Comparison of ENCODE assay signal across 11 cellular contexts in genomic region chr7:134694299-134694698, GRCh38. TPM values are rescaled to one million over a fixed set of nuclear protein-coding genes. Genes with fewer than 3 reads are reported as not detected.
A peak's percentile ranks its signal among the peaks of the same experiment; 100 is the strongest.
DNase-seq lines count a peak whose midpoint lies in the region; ATAC-seq and TF ChIP-seq lines count a peak whose summit lies in the region.
"Had no signal": no experiment of that assay in that cellular context is flagged by ENCODE, and none has a peak within 500 bp of the region (broad histone marks: within the 10 kb centered on the region; RNA-seq: fewer than 3 reads in every experiment).

No MANE protein-coding gene starts in this region.

- no peak overlapping the region for H3K27ac Mint-ChIP-seq in Caco-2 (ENCODE audit: unreplicated experiment)
- peak overlapping the region in 2 of 3 experiments; percentile 60 to 96 for H3K27ac Mint-ChIP-seq in nephron
- H3K27ac Mint-ChIP-seq in natural killer cell treated with Interleukin-12 subunit alpha and Interleukin-12 subunit beta and Interleukin-15 and Interleukin-18, amount 100 ng/mL, for 72 hours = no peak overlapping the region
- H3K27ac Mint-ChIP-seq: activated B cell treated with CpG ODN at 0.5 μM for 24 hours; stimulated activated naive CD8-positive, alpha-beta T cell treated with anti-CD3 and anti-CD28 coated beads, Interleukin-15, Interleukin-2, amounts not matched to agents 100 ng/mL and 50 ng/mL, for 24 hours had no signal

- H3K36me3 ChIP-seq in Caco-2 (ENCODE audit: control insufficient read depth, insufficient read depth, low read length) = no peaks in the 10 kb centered on the region
- H3K36me3 ChIP-seq in brain microvascular endothelial cell (replicated peaks) = no peaks in the 10 kb centered on the region
- no peaks in the 10 kb centered on the region for H3K36me3 ChIP-seq in upper lobe of left lung

- H3K27me3 Mint-ChIP-seq in Caco-2 (ENCODE audit: insufficient read depth, unreplicated experiment) (no peaks in the 10 kb centered on the region), nephron (ENCODE audit: low read depth) (no peaks in the 10 kb centered on the region)
- peaks cover 12 to 20% of the 10 kb centered on the region in 2 donors for H3K27me3 Mint-ChIP-seq in natural killer cell treated with Interleukin-12 subunit alpha and Interleukin-12 subunit beta and Interleukin-15 and Interleukin-18, amount 100 ng/mL, for 72 hours

- no peaks in the 10 kb centered on the region for H3K9me3 ChIP-seq in Caco-2
- H3K9me3 ChIP-seq in upper lobe of left lung = no peaks in the 10 kb centered on the region

- H3K27ac ChIP-seq in brain microvascular endothelial cell (no peak overlapping the region), upper lobe of left lung (no peak overlapping the region)

- CTCF ChIA-PET in Caco-2 (lab: Charles Lee) = interaction anchor here (1.2 kb wide), 1 partner anchor 17 kb away, joined by 3 read pairs; no protein-coding TSS in a partner anchor

- no peak for ATAC-seq in natural killer cell treated with Interleukin-12 subunit alpha and Interleukin-12 subunit beta and Interleukin-15 and Interleukin-18, amount 100 ng/mL, for 72 hours
- no peak for ATAC-seq in GM21423 (IDR thresholded peaks at IDR 0.05; ENCODE audit: unreplicated experiment)
- no peak for ATAC-seq in upper lobe of left lung (ENCODE audit: low FRiP score in 2 of 2)

- no peak for TF ChIP-seq EP300 in upper lobe of left lung (IDR thresholded peaks at IDR 0.05)

- TF ChIP-seq POLR2A in upper lobe of left lung (IDR thresholded peaks at IDR 0.05) = no peak

- no peak for DNase-seq in Caco-2
- no peak for DNase-seq in HFF-Myc (ENCODE audit: extremely low read depth, low read depth)
- DNase-seq in brain microvascular endothelial cell = no peak
- DNase-seq in MV-4-11 (lab: John Stamatoyannopoulos, UW) = no peak
- no peak for DNase-seq in natural killer cell treated with Interleukin-12 subunit alpha and Interleukin-12 subunit beta and Interleukin-15 and Interleukin-18, amount 100 ng/mL, for 72 hours (ENCODE audit: low spot score)
- DNase-seq in upper lobe of left lung = no peak
- DNase-seq: activated B cell treated with CpG ODN at 0.5 μM for 24 hours; activated naive CD4-positive, alpha-beta T cell treated with anti-CD3 and anti-CD28 coated beads, Interleukin-2, amount 50 U/mL, for 16 hours had no signal

- H3K4me1 Mint-ChIP-seq in Caco-2 (ENCODE audit: low read depth, unreplicated experiment) = peaks cover 24% of the 10 kb centered on the region
- peaks cover 53% of the 10 kb centered on the region for H3K4me1 Mint-ChIP-seq in nephron
- H3K4me1 Mint-ChIP-seq in natural killer cell treated with Interleukin-12 subunit alpha and Interleukin-12 subunit beta and Interleukin-15 and Interleukin-18, amount 100 ng/mL, for 72 hours (ENCODE audit: low read depth in 2 of 2) = peaks cover 0 to 9% of the 10 kb centered on the region in 2 donors
- H3K4me1 Mint-ChIP-seq: activated B cell treated with CpG ODN at 0.5 μM for 24 hours had no signal

- no peak overlapping the region for H3K4me3 ChIP-seq in Caco-2 (ENCODE audit: low read depth, low read length)
- no peak overlapping the region for H3K4me3 ChIP-seq in HFF-Myc (replicated peaks; ENCODE audit: low read depth, low read length)
- no peak overlapping the region for H3K4me3 ChIP-seq in brain microvascular endothelial cell (ENCODE audit: low read depth, low read length)
- no peak overlapping the region for H3K4me3 ChIP-seq in upper lobe of left lung

- no peaks in the 10 kb centered on the region for H3K27me3 ChIP-seq in Caco-2 (replicated peaks; ENCODE audit: control insufficient read depth, insufficient read depth, low read length)
- H3K27me3 ChIP-seq in brain microvascular endothelial cell (replicated peaks) = no peaks in the 10 kb centered on the region
- H3K27me3 ChIP-seq in upper lobe of left lung = no peaks in the 10 kb centered on the region

- in situ Hi-C loops in brain microvascular endothelial cell (cut with HindIII; ENCODE audit: low pct_ligation_motif_present, low sequenced_read_pairs) = no loop called here

- BruUV-seq in Caco-2 (replicated peaks; lab: Mats Ljungman, UMichigan) = no TSS peak

- H3K4me3 Mint-ChIP-seq in Caco-2 (ENCODE audit: unreplicated experiment) (no peak overlapping the region), nephron (no peak overlapping the region)
- no peak overlapping the region for H3K4me3 Mint-ChIP-seq in natural killer cell treated with Interleukin-12 subunit alpha and Interleukin-12 subunit beta and Interleukin-15 and Interleukin-18, amount 100 ng/mL, for 72 hours
- H3K4me3 Mint-ChIP-seq: activated B cell treated with CpG ODN at 0.5 μM for 24 hours; stimulated activated naive CD8-positive, alpha-beta T cell treated with anti-CD3 and anti-CD28 coated beads, Interleukin-15, Interleukin-2, amounts not matched to agents 100 ng/mL and 50 ng/mL, for 24 hours had no signal

- 78 to 85% methylated on average over 7 of the region's 7 CpGs for WGBS in upper lobe of left lung, 2 donors

- no peaks in the 10 kb centered on the region for H3K9me3 Mint-ChIP-seq in Caco-2 (ENCODE audit: unreplicated experiment)
- H3K9me3 Mint-ChIP-seq in nephron = peaks cover 2% of the 10 kb centered on the region
- H3K9me3 Mint-ChIP-seq in natural killer cell treated with Interleukin-12 subunit alpha and Interleukin-12 subunit beta and Interleukin-15 and Interleukin-18, amount 100 ng/mL, for 72 hours = no peaks in the 10 kb centered on the region
- H3K9me3 Mint-ChIP-seq: activated B cell treated with CpG ODN at 0.5 μM for 24 hours; stimulated activated naive CD8-positive, alpha-beta T cell treated with anti-CD3 and anti-CD28 coated beads, Interleukin-15, Interleukin-2, amounts not matched to agents 100 ng/mL and 50 ng/mL, for 24 hours had no signal

- TF ChIP-seq CTCF in Caco-2 (IDR thresholded peaks at IDR 0.05; ENCODE audit: insufficient read depth in 1 of 2, low read depth in 1 of 2, low read length in 1 of 2, severe bottlenecking in 1 of 2, unreplicated experiment in 1 of 2) (peak; percentile 23 to 26), HFF-Myc (IDR thresholded peaks at IDR 0.05; ENCODE audit: low read depth, low read length, missing control alignments) (peak; percentile 61), brain microvascular endothelial cell (IDR thresholded peaks at IDR 0.05; ENCODE audit: low read depth, low read length, missing control alignments) (peak; percentile 68), nephron (IDR thresholded peaks at IDR 0.05; ENCODE audit: unreplicated experiment in 3 of 3) (peak; percentile 27 to 42 (median 41)), upper lobe of left lung (IDR thresholded peaks at IDR 0.05) (no peak)

- intact Hi-C loops in Caco-2 (cut with micrococcal nuclease; ENCODE audit: unreplicated experiment) = loop anchor here (5.0 kb wide), 1 partner anchor 198 kb away; no protein-coding TSS in a partner anchor

- POLR2A ChIA-PET in Caco-2 (lab: Charles Lee) = no interaction called here

- no peaks in the 10 kb centered on the region for H3K36me3 Mint-ChIP-seq in Caco-2 (ENCODE audit: insufficient read depth, unreplicated experiment)
- no peaks in the 10 kb centered on the region for H3K36me3 Mint-ChIP-seq in nephron (ENCODE audit: low read depth)
- no peaks in the 10 kb centered on the region for H3K36me3 Mint-ChIP-seq in natural killer cell treated with Interleukin-12 subunit alpha and Interleukin-12 subunit beta and Interleukin-15 and Interleukin-18, amount 100 ng/mL, for 72 hours

- H3K4me1 ChIP-seq in Caco-2 (peaks cover 10% of the 10 kb centered on the region), upper lobe of left lung (peaks cover 0 to 13% (median 0%) of the 10 kb centered on the region in 4 donors)

RNA-seq across cellular contexts. Expression of gene BPGM, which starts 47.6 kb away (rescaled TPM):
- total RNA-seq in Caco-2 (2022) (7.2 and 8.1 TPM in 2 replicates), upper lobe of left lung (10 to 100 TPM in 5 of 6 donors, 1 to 10 TPM in 1; 9.5 to 30.7 (median 14.3) TPM)
- total RNA-seq in natural killer cell treated with Interleukin-12 subunit alpha and Interleukin-12 subunit beta and Interleukin-15 and Interleukin-18, amount 100 ng/mL, for 72 hours = 10 to 100 TPM; 30.2 to 68.1 TPM

Comparison
In these comparisons a context has a peak if more than half of its experiments do, and no peak if none do; other contexts are left out.
1. H3K27ac Mint-ChIP-seq: peak in nephron (2 of 3); none in Caco-2 (single experiment) and natural killer cell treated with Interleukin-12 subunit alpha and Interleukin-12 subunit beta and Interleukin-15 and Interleukin-18, amount 100 ng/mL, for 72 hours (0 of 2).
2. CTCF ChIP-seq: peak in Caco-2 (2 of 2), HFF-Myc (single experiment), brain microvascular endothelial cell (single experiment) and nephron (3 of 3); none in upper lobe of left lung (0 of 6).